Comparison of ENCODE assay signal across 1 cellular context in the genomic region with DNA sequence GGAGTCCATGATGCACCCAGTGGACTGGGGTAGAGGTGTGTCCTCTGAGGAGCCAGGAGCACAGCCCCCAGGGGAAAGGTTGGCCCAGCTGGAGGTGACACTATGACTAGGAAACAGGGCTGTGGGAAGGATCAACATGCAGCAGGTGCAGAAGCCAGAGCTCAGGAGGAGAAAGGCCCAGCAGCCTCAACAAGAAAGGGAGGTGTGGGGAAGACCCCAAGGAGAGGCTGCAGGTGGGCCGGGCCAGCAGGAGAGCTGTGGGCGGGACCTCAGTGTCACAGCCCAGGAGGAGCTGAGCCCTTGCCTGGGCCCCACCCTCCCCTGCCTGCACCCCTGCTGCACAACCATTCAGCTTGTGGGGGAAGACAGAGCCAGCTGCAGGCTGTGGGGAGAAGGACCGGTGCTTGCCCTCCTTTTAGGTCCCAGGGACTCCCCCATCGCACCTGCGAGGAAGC.
TF ChIP-seq lines count a peak whose summit lies in the region.

No MANE protein-coding gene starts in this region.

TF ChIP-seq in H1, 55 proteins besides CTCF, POLR2A, EP300 and RAD21 (continued from another document):
- TF ChIP-seq EGR1 (IDR thresholded peaks at IDR 0.05; ENCODE audit: borderline replicate concordance, low read depth, low read length), result no peak
TF ChIP-seq in H1: peak in this region for 0.
